Comparison of ENCODE assay signal across 15 cellular contexts in genomic region chrX:139725720-139726119, GRCh38. TPM values are rescaled to one million over a fixed set of nuclear protein-coding genes. Genes with fewer than 3 reads are reported as not detected.
DNase-seq lines count a peak whose midpoint lies in the region; ATAC-seq, FAIRE-seq and TF ChIP-seq lines count a peak whose summit lies in the region.
"Had no signal": no experiment of that assay in that cellular context is flagged by ENCODE, and none has a peak within 500 bp of the region (broad histone marks: within the 10 kb centered on the region; RNA-seq: fewer than 3 reads in every experiment).

No MANE protein-coding gene starts in this region.

- no peak for TF ChIP-seq RAD21 in A549 (conservative IDR thresholded peaks at IDR 0.05 in 1 of 2, IDR thresholded peaks at IDR 0.05 in 1 of 2)

- no peak for TF ChIP-seq POLR2A in A549 (IDR thresholded peaks at IDR 0.05; ENCODE audit: low read length)

- DNase-seq in A549 (ENCODE audit: low read depth in 1 of 2, low spot score in 1 of 2) = no peak
- no peak for DNase-seq in left cardiac atrium
- DNase-seq in iPS-NIHi7 (ENCODE audit: extremely low spot score) = no peak
- DNase-seq in NCI-H774 (lab: John Stamatoyannopoulos, UW) = no peak
- no peak for DNase-seq in foreskin keratinocyte
- DNase-seq: activated CD4-positive, alpha-beta T cell treated with anti-CD3 and anti-CD28 coated beads, Interleukin-2, amount 50 U/mL, for 48 hours; DMS153; immature natural killer cell; naive B cell; PC-3 had no signal

- no peak for TF ChIP-seq EP300 in A549 (IDR thresholded peaks at IDR 0.05)

- TF ChIP-seq CTCF in A549 (IDR thresholded peaks at IDR 0.05) (no peak), foreskin keratinocyte (conservative IDR thresholded peaks at IDR 0.05) (no peak)

- CTCF ChIA-PET in A549 (lab: Yijun Ruan, JAX) = no interaction called here

- H3K9me3 ChIP-seq in A549 = no peaks in the 10 kb centered on the region

- peak; percentile 32 for FAIRE-seq in A549 (lab: Jason Lieb, UNC)

- WGBS in A549 (ENCODE audit: missing lambda C conversion rate) = 100% methylated on average over 1 of the region's 1 CpG

- H3K27ac ChIP-seq in A549 = no peak overlapping the region
- H3K27ac ChIP-seq in foreskin keratinocyte = no peak overlapping the region
- H3K27ac ChIP-seq: coronary artery had no signal

- intact Hi-C loops in left cardiac atrium (cut with DNase I) = no loop called here

- H3K4me3 ChIP-seq in A549 = no peak overlapping the region
- H3K4me3 ChIP-seq: coronary artery had no signal

- ATAC-seq in A549 (no peak), GM19025 (IDR thresholded peaks at IDR 0.05; ENCODE audit: low read depth, unreplicated experiment) (peak; percentile 73), GM21737 (IDR thresholded peaks at IDR 0.05; ENCODE audit: unreplicated experiment) (peak; percentile 79), HG03159 (IDR thresholded peaks at IDR 0.05; ENCODE audit: unreplicated experiment) (peak; percentile 85), left cardiac atrium (no peak), foreskin keratinocyte (no peak)
- ATAC-seq: PC-3, sciatic nerve had no signal

- POLR2A ChIA-PET in A549 (lab: Yijun Ruan, JAX) = no interaction called here

- H3K27me3 ChIP-seq in foreskin keratinocyte = no peaks in the 10 kb centered on the region

- H3K4me1 ChIP-seq in A549 = no peaks in the 10 kb centered on the region
- H3K4me1 ChIP-seq in foreskin keratinocyte = no peaks in the 10 kb centered on the region

- H3K4me2 ChIP-seq in A549 = no peak overlapping the region

TF ChIP-seq in A549, 52 proteins besides CTCF, POLR2A, EP300 and RAD21:
- TF ChIP-seq CHD4 (IDR thresholded peaks at IDR 0.05; ENCODE audit: borderline replicate concordance) (no peak), MAZ (IDR thresholded peaks at IDR 0.05; ENCODE audit: borderline replicate concordance, low read depth, low read length) (no peak), TFCP2L1 (CRISPR knock-in tag; IDR thresholded peaks at IDR 0.05) (no peak), NPAS2 (CRISPR knock-in tag; IDR thresholded peaks at IDR 0.05; ENCODE audit: borderline replicate concordance) (no peak), MYC (IDR thresholded peaks at IDR 0.05; ENCODE audit: borderline replicate concordance, low read length) (no peak), SREBF2 (IDR thresholded peaks at IDR 0.05) (no peak), JUN (IDR thresholded peaks at IDR 0.05) (no peak)
- TF ChIP-seq, protein P1, sequence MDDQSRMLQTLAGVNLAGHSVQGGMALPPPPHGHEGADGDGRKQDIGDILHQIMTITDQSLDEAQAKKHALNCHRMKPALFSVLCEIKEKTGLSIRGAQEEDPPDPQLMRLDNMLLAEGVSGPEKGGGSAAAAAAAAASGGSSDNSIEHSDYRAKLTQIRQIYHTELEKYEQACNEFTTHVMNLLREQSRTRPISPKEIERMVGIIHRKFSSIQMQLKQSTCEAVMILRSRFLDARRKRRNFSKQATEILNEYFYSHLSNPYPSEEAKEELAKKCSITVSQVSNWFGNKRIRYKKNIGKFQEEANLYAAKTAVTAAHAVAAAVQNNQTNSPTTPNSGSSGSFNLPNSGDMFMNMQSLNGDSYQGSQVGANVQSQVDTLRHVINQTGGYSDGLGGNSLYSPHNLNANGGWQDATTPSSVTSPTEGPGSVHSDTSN (IDR thresholded peaks at IDR 0.05) = no peak

RNA-seq across cellular contexts. Expression of gene MCF2, which starts 17.8 kb away (rescaled TPM):
- polyA plus RNA-seq in A549 (2011; rRNA removed) = 0.07 and 0.10 TPM in 2 replicates
- 0.03 TPM in 2 replicates for polyA plus RNA-seq in A549 (2012; cell fraction: cytosol; rRNA removed)
- polyA plus RNA-seq in A549 (2012; cell fraction: nucleus; rRNA removed) = 0.02 TPM in 1 of 2 replicates, not detected in the other
- 0.09 TPM in 1 of 3 replicates, not detected in the others for polyA plus RNA-seq in A549 (2017; fragmentation: RNase III; extraction: RNeasy Plus Mini Kit Qiagen cat#74134 plus additional on column Dnase treatment)
- not detected in 2 replicates for polyA minus RNA-seq in A549 (2011; rRNA and poly(A)+ RNA removed)
- total RNA-seq in left cardiac atrium = 1 to 10 TPM in 1 of 2 donors, under 1 TPM in 1; 0.24 to 1.1 TPM
- 0.21 and 0.31 TPM in 2 replicates for total RNA-seq in foreskin keratinocyte
- polyA plus RNA-seq in foreskin keratinocyte = 0.07 and 0.12 TPM in 2 replicates
- total RNA-seq: PC-3 had no signal

Comparison
In these comparisons a context has a peak if more than half of its experiments do, and no peak if none do; other contexts are left out.
1. ATAC-seq: peak in GM19025 (single experiment), GM21737 (single experiment) and HG03159 (single experiment); none in A549 (0 of 2), left cardiac atrium (0 of 2) and foreskin keratinocyte (single experiment).